In genomic region chr9:100595391-100596199, GRCh38 we compare ENCODE assay signal across 8 cellular contexts. TPM values are rescaled to one million over a fixed set of nuclear protein-coding genes. Genes with fewer than 3 reads are reported as not detected.
DNase-seq lines count a peak whose midpoint lies in the region; ATAC-seq and TF ChIP-seq lines count a peak whose summit lies in the region.

No MANE protein-coding gene starts in this region.

- peak overlapping the region; percentile 42 for H2AFZ ChIP-seq in OCI-LY3 (ENCODE audit: low read depth, low read length)

- intact Hi-C loops in lower lobe of right lung (cut with DNase I): no loop called here

- H3K27ac ChIP-seq in OCI-LY3 (ENCODE audit: low read length) (no peak overlapping the region), lower lobe of right lung (no peak overlapping the region)

- H3K36me3 ChIP-seq in OCI-LY3 (replicated peaks; ENCODE audit: low read depth, low read length) (no peaks in the 10 kb centered on the region), lower lobe of right lung (no peaks in the 10 kb centered on the region)

- TF ChIP-seq CTCF in OCI-LY3 (IDR thresholded peaks at IDR 0.05; ENCODE audit: low read depth, low read length) (peak; percentile 92), lower lobe of right lung (IDR thresholded peaks at IDR 0.05) (peak; percentile 82)

- H3K9ac ChIP-seq in OCI-LY3 (ENCODE audit: low read length): no peak overlapping the region

- DNase-seq in COR-L47 (lab: John Stamatoyannopoulos, UW) (peak; percentile 33), HT-29 (ENCODE audit: low spot score) (peak; percentile 83), dermis blood vessel endothelial cell (peak; percentile 88), lower lobe of right lung (no peak), activated gamma-delta T cell treated with Interleukin-2 at 50 U/mL for 16 hours (no peak)

- peaks cover 13% of the 10 kb centered on the region; the same call in 1 of the 2 replicates for H3K27me3 ChIP-seq in OCI-LY3 (ENCODE audit: low read depth, low read length)
- H3K27me3 ChIP-seq in lower lobe of right lung (ENCODE audit: low read depth): no peaks in the 10 kb centered on the region

- H3K9me3 ChIP-seq in OCI-LY3 (ENCODE audit: insufficient read depth, low read length) (no peaks in the 10 kb centered on the region), lower lobe of right lung (no peaks in the 10 kb centered on the region)

- peak overlapping the region; percentile 64 for H3K4me2 ChIP-seq in OCI-LY3 (ENCODE audit: low read length)

- peak; percentile 40 for ATAC-seq in GM18520 (IDR thresholded peaks at IDR 0.05; ENCODE audit: unreplicated experiment)
- ATAC-seq in lower lobe of right lung: peak; percentile 56 to 57
- no peak for ATAC-seq in HG03108 (IDR thresholded peaks at IDR 0.05; ENCODE audit: unreplicated experiment)

- H3K4me1 ChIP-seq in OCI-LY3 (ENCODE audit: low read length) (peaks cover 10% of the 10 kb centered on the region), lower lobe of right lung (peaks cover 10% of the 10 kb centered on the region)

- H3K4me3 ChIP-seq in OCI-LY3 (ENCODE audit: low read length) (peak overlapping the region; percentile 32; the same call in 1 of the 2 replicates), lower lobe of right lung (no peak overlapping the region)

- no peaks in the 10 kb centered on the region for H3K79me2 ChIP-seq in OCI-LY3 (ENCODE audit: low read length)

- H4K20me1 ChIP-seq in OCI-LY3 (ENCODE audit: insufficient read depth, low read length): no peaks in the 10 kb centered on the region

RNA-seq across cellular contexts. Expression of gene CAVIN4, which starts 17.7 kb away (rescaled TPM):
- total RNA-seq in HT-29 (2014; rRNA removed; shearing (Covaris generic)): 0.08 and 0.10 TPM in 2 replicates
- total RNA-seq in dermis blood vessel endothelial cell: 1.7 and 2.3 TPM in 2 replicates
- 1.7 TPM for total RNA-seq in lower lobe of right lung

Comparison
In these comparisons a context has a peak if more than half of its experiments do, and no peak if none do; other contexts are left out.
1. DNase-seq: peak in COR-L47 (single experiment), HT-29 (single experiment) and dermis blood vessel endothelial cell (single experiment); none in lower lobe of right lung (single experiment) and activated gamma-delta T cell treated with Interleukin-2 at 50 U/mL for 16 hours (single experiment).